ENCODE assay signal across 1 cellular context in the genomic region with DNA sequence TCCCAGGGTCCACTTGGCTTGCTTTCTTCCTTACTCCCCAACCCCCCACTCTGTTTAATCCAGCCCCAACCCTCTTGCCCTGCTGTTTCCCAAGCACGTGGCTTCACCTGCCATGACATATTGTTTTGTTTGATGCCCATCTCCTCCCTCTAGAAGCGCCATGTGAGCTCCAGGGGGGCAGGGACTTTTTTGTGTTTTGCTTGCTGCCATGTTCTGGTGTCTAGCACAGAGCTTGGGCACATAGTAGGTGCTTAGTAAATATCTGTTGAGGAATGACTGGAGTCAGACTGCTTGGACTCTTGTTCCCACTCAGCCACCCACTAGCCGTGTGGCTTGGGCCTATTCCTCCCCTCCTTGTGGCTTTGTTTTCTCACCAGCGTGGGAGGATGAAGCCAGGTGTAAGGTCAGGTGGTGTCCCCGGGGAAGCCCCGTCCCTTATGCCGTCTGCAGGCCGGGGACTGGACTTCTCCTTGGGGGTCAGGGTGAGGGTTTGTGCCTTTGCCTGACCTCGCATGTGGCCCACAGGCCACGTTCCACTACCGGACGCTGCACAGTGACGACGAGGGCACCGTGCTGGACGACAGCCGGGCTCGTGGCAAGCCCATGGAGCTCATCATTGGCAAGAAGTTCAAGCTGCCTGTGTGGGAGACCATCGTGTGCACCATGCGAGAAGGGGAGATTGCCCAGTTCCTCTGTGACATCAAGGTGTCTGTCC.
A peak's percentile ranks its signal among the peaks of the same experiment; 100 is the strongest.
TF ChIP-seq lines count a peak whose summit lies in the region.

No MANE protein-coding gene starts in this region.

TF ChIP-seq in HepG2, 621 proteins besides CTCF, POLR2A, EP300 and RAD21:
- 0 out of 2 replicates have a peak, but pooled peaks have one; percentile 25 for TF ChIP-seq RBFOX2 (IDR thresholded peaks at IDR 0.05; ENCODE audit: low read depth, low read length)
- TF ChIP-seq ZNF331 (CRISPR knock-in tag; IDR thresholded peaks at IDR 0.05), result no peak
- no peak for TF ChIP-seq PRPF4 (IDR thresholded peaks at IDR 0.05; ENCODE audit: low read depth, low read length, poor library complexity, severe bottlenecking)
